Comparison of ENCODE assay signal across 16 cellular contexts in the genomic region with DNA sequence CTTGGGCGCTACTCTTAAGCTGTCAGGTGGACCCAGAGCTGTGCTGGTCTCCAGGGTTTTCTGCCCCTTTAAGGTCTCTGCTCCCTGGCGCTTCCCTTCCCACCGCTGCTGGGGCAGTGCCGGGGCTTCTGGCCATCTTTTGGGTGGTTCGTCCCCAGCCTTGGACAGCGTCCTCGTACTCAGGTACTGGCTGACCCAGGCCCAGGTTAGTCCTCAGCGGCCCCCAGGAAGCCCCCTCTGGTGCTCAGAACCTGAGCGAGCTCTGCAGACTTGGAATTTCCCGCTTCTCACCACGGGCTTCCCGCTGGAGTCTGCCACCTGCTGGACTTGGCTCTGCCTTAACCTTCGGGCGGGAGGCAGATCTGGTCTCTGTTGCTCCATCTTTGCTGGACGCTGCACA.
DNase-seq lines count a peak whose midpoint lies in the region; ATAC-seq and TF ChIP-seq lines count a peak whose summit lies in the region.
"Had no signal": no experiment of that assay in that cellular context is flagged by ENCODE, and none has a peak within 500 bp of the region (broad histone marks: within the 10 kb centered on the region; RNA-seq: fewer than 3 reads in every experiment).

No MANE protein-coding gene starts in this region.

- peak; percentile 16 for DNase-seq in natural killer cell treated with Interleukin-12 subunit alpha and Interleukin-12 subunit beta and Interleukin-15 and Interleukin-18, amount 100 ng/mL, for 72 hours (ENCODE audit: low spot score)
- DNase-seq in natural killer cell: no peak
- peak; percentile 69 for DNase-seq in coronary artery (ENCODE audit: low spot score)
- DNase-seq in mucosa of descending colon: peak in 2 of 3 donors; percentile 22 to 41
- no peak for DNase-seq in PC-9
- DNase-seq in stimulated activated CD4-positive, alpha-beta T cell treated with anti-CD3 and anti-CD28 coated beads, Interleukin-4, amount 100 ng/mL, for 1 hour: no peak
- DNase-seq in activated CD8-positive, alpha-beta T cell treated with anti-CD3 and anti-CD28 coated beads, Interleukin-2, amount 10 ng/mL, durations not matched to agents 7 days and 5 days: no peak
- DNase-seq: effector memory CD4-positive, alpha-beta T cell; NCI-H69; nephron progenitor cell; RPMI8226 had no signal

- no peaks in the 10 kb centered on the region for H4K20me1 ChIP-seq in PC-9 (ENCODE audit: insufficient read depth)

- H3K4me1 ChIP-seq in mucosa of descending colon (ENCODE audit: low read depth): no peaks in the 10 kb centered on the region
- H3K4me1 ChIP-seq in PC-9 (replicated peaks; ENCODE audit: insufficient read depth): no peaks in the 10 kb centered on the region
- H3K4me1 ChIP-seq: body of pancreas had no signal

- CTCF ChIA-PET in PC-9 (lab: Charles Lee): no interaction called here
- CTCF ChIA-PET in activated CD8-positive, alpha-beta T cell treated with anti-CD3 and anti-CD28 coated beads, Interleukin-2, amount 10 ng/mL, durations not matched to agents 7 days and 5 days (lab: Charles Lee): interaction anchor here (1.8 kb wide), 1 partner anchor 152 kb away, joined by 5 read pairs; no protein-coding TSS in a partner anchor

- H3K36me3 Mint-ChIP-seq in natural killer cell treated with Interleukin-12 subunit alpha and Interleukin-12 subunit beta and Interleukin-15 and Interleukin-18, amount 100 ng/mL, for 72 hours: peaks cover 11% of the 10 kb centered on the region
- H3K36me3 Mint-ChIP-seq in natural killer cell: no peaks in the 10 kb centered on the region
- H3K36me3 Mint-ChIP-seq in activated CD8-positive, alpha-beta T cell treated with anti-CD3 and anti-CD28 coated beads, Interleukin-2, amount 10 ng/mL, durations not matched to agents 7 days and 5 days (ENCODE audit: low read depth): peaks cover 42% of the 10 kb centered on the region

- intact Hi-C loops in natural killer cell (cut with micrococcal nuclease) (no loop called here), mucosa of descending colon (cut with DNase I, micrococcal nuclease) (no loop called here), PC-9 (cut with micrococcal nuclease; ENCODE audit: unreplicated experiment) (no loop called here)

- POLR2A ChIA-PET in PC-9 (lab: Charles Lee; ENCODE audit: unreplicated experiment): no interaction called here
- POLR2A ChIA-PET in activated CD8-positive, alpha-beta T cell treated with anti-CD3 and anti-CD28 coated beads, Interleukin-2, amount 10 ng/mL, durations not matched to agents 7 days and 5 days (lab: Charles Lee): no interaction called here

- H3K4me2 ChIP-seq in PC-9: no peak overlapping the region

- H3K27me3 ChIP-seq in PC-9 (ENCODE audit: insufficient read depth, low read depth): no peaks in the 10 kb centered on the region
- H3K27me3 ChIP-seq: body of pancreas, upper lobe of left lung had no signal

- no peak overlapping the region for H3K4me3 ChIP-seq in coronary artery
- no peak overlapping the region for H3K4me3 ChIP-seq in mucosa of descending colon
- no peak overlapping the region for H3K4me3 ChIP-seq in PC-9
- H3K4me3 ChIP-seq: body of pancreas, GM12878, lung, upper lobe of left lung had no signal

- no peak overlapping the region for H3K27ac Mint-ChIP-seq in natural killer cell treated with Interleukin-12 subunit alpha and Interleukin-12 subunit beta and Interleukin-15 and Interleukin-18, amount 100 ng/mL, for 72 hours
- no peak overlapping the region for H3K27ac Mint-ChIP-seq in natural killer cell
- H3K27ac Mint-ChIP-seq in activated CD8-positive, alpha-beta T cell treated with anti-CD3 and anti-CD28 coated beads, Interleukin-2, amount 10 ng/mL, durations not matched to agents 7 days and 5 days: no peak overlapping the region
- H3K27ac Mint-ChIP-seq: nephron progenitor cell had no signal

- H3K27ac ChIP-seq in coronary artery (no peak overlapping the region), PC-9 (no peak overlapping the region)
- H3K27ac ChIP-seq: body of pancreas, upper lobe of left lung had no signal

- no peaks in the 10 kb centered on the region for H3K9me3 ChIP-seq in mucosa of descending colon
- H3K9me3 ChIP-seq in PC-9 (ENCODE audit: insufficient read depth, low read depth): no peaks in the 10 kb centered on the region
- H3K9me3 ChIP-seq: body of pancreas, upper lobe of left lung had no signal

- H3K79me2 ChIP-seq in PC-9 (ENCODE audit: low read depth): no peaks in the 10 kb centered on the region

- no peak overlapping the region for H2AFZ ChIP-seq in PC-9

- H3F3A ChIP-seq in PC-9 (ENCODE audit: insufficient read depth, low read depth): no peaks in the 10 kb centered on the region

- H3K27me3 Mint-ChIP-seq in natural killer cell treated with Interleukin-12 subunit alpha and Interleukin-12 subunit beta and Interleukin-15 and Interleukin-18, amount 100 ng/mL, for 72 hours: no peaks in the 10 kb centered on the region
- H3K27me3 Mint-ChIP-seq in natural killer cell (ENCODE audit: low read depth in 2 of 2): no peaks in the 10 kb centered on the region
- no peaks in the 10 kb centered on the region for H3K27me3 Mint-ChIP-seq in activated CD8-positive, alpha-beta T cell treated with anti-CD3 and anti-CD28 coated beads, Interleukin-2, amount 10 ng/mL, durations not matched to agents 7 days and 5 days (ENCODE audit: low read depth)

- ATAC-seq in natural killer cell treated with Interleukin-12 subunit alpha and Interleukin-12 subunit beta and Interleukin-15 and Interleukin-18, amount 100 ng/mL, for 72 hours: no peak
- ATAC-seq in natural killer cell (no peak), mucosa of descending colon (no peak), GM19035 (IDR thresholded peaks at IDR 0.05; ENCODE audit: unreplicated experiment) (no peak)
- no peak for ATAC-seq in activated CD8-positive, alpha-beta T cell treated with anti-CD3 and anti-CD28 coated beads, Interleukin-2, amount 10 ng/mL, durations not matched to agents 7 days and 5 days
- ATAC-seq: body of pancreas, GM12878 had no signal

- no peaks in the 10 kb centered on the region for H3K9me2 ChIP-seq in PC-9 (ENCODE audit: insufficient read depth)

- peaks cover 0 to 4% of the 10 kb centered on the region in 2 donors for H3K4me1 Mint-ChIP-seq in natural killer cell treated with Interleukin-12 subunit alpha and Interleukin-12 subunit beta and Interleukin-15 and Interleukin-18, amount 100 ng/mL, for 72 hours (ENCODE audit: low read depth in 2 of 2)
- peaks cover 0 to 4% of the 10 kb centered on the region in 2 donors for H3K4me1 Mint-ChIP-seq in natural killer cell
- no peaks in the 10 kb centered on the region for H3K4me1 Mint-ChIP-seq in activated CD8-positive, alpha-beta T cell treated with anti-CD3 and anti-CD28 coated beads, Interleukin-2, amount 10 ng/mL, durations not matched to agents 7 days and 5 days (ENCODE audit: low read depth)

- no peak for TF ChIP-seq CTCF in natural killer cell (IDR thresholded peaks at IDR 0.05)
- TF ChIP-seq CTCF in coronary artery (IDR thresholded peaks at IDR 0.05): no peak
- no peak for TF ChIP-seq CTCF in mucosa of descending colon (IDR thresholded peaks at IDR 0.05)
- TF ChIP-seq CTCF in PC-9 (conservative IDR thresholded peaks at IDR 0.05): no peak

- H3K36me3 ChIP-seq in mucosa of descending colon (ENCODE audit: low read depth): no peaks in the 10 kb centered on the region
- H3K36me3 ChIP-seq in PC-9 (ENCODE audit: low read depth): no peaks in the 10 kb centered on the region

- no TSS peak for BruUV-seq in PC-9 (replicated peaks; lab: Mats Ljungman, UMichigan)

- no peaks in the 10 kb centered on the region for H3K9me3 Mint-ChIP-seq in natural killer cell treated with Interleukin-12 subunit alpha and Interleukin-12 subunit beta and Interleukin-15 and Interleukin-18, amount 100 ng/mL, for 72 hours
- H3K9me3 Mint-ChIP-seq in natural killer cell: no peaks in the 10 kb centered on the region
- no peaks in the 10 kb centered on the region for H3K9me3 Mint-ChIP-seq in activated CD8-positive, alpha-beta T cell treated with anti-CD3 and anti-CD28 coated beads, Interleukin-2, amount 10 ng/mL, durations not matched to agents 7 days and 5 days (ENCODE audit: insufficient read depth)
- H3K9me3 Mint-ChIP-seq: nephron progenitor cell had no signal

- H3K4me3 Mint-ChIP-seq in natural killer cell treated with Interleukin-12 subunit alpha and Interleukin-12 subunit beta and Interleukin-15 and Interleukin-18, amount 100 ng/mL, for 72 hours: no peak overlapping the region
- no peak overlapping the region for H3K4me3 Mint-ChIP-seq in natural killer cell
- H3K4me3 Mint-ChIP-seq in activated CD8-positive, alpha-beta T cell treated with anti-CD3 and anti-CD28 coated beads, Interleukin-2, amount 10 ng/mL, durations not matched to agents 7 days and 5 days: no peak overlapping the region
- H3K4me3 Mint-ChIP-seq: nephron progenitor cell had no signal

Comparison
In these comparisons a context has a peak if more than half of its experiments do, and no peak if none do; other contexts are left out.
1. DNase-seq: peak in natural killer cell treated with Interleukin-12 subunit alpha and Interleukin-12 subunit beta and Interleukin-15 and Interleukin-18, amount 100 ng/mL, for 72 hours (single experiment), coronary artery (single experiment) and mucosa of descending colon (2 of 3); none in natural killer cell (single experiment), PC-9 (0 of 2), stimulated activated CD4-positive, alpha-beta T cell treated with anti-CD3 and anti-CD28 coated beads, Interleukin-4, amount 100 ng/mL, for 1 hour (single experiment) and activated CD8-positive, alpha-beta T cell treated with anti-CD3 and anti-CD28 coated beads, Interleukin-2, amount 10 ng/mL, durations not matched to agents 7 days and 5 days (single experiment).